1 cellular context compared by ENCODE assay signal in the genomic region with DNA sequence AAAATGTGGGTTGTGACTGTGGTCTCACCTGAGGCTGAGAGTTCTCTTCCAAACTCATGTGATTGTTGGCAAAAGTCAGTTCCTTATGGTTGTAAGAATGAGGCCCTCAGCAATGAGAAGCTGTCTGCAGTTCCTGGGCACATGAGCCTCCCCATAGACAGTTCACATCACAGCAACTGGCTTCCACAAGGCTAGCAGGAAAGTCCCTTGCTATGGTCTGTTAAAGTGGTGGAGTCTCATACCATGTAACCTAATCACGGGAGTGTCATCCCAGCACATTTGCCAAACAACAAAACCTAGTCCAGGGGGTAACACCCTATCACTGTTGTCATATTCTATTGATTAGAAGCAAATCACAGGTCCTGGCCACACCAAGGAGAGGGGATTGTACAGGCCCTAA.
TF ChIP-seq lines count a peak whose summit lies in the region.

No MANE protein-coding gene starts in this region.

TF ChIP-seq in GM12878, 131 proteins besides CTCF, POLR2A, EP300 and RAD21 (continued from another document):
- TF ChIP-seq, protein P1, sequence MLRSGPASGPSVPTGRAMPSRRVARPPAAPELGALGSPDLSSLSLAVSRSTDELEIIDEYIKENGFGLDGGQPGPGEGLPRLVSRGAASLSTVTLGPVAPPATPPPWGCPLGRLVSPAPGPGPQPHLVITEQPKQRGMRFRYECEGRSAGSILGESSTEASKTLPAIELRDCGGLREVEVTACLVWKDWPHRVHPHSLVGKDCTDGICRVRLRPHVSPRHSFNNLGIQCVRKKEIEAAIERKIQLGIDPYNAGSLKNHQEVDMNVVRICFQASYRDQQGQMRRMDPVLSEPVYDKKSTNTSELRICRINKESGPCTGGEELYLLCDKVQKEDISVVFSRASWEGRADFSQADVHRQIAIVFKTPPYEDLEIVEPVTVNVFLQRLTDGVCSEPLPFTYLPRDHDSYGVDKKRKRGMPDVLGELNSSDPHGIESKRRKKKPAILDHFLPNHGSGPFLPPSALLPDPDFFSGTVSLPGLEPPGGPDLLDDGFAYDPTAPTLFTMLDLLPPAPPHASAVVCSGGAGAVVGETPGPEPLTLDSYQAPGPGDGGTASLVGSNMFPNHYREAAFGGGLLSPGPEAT (IDR thresholded peaks at IDR 0.05; ENCODE audit: low read depth), result peak; percentile 59; the same call in 1 of the 2 replicates
- TF ChIP-seq TCF7 (IDR thresholded peaks at IDR 0.05; ENCODE audit: borderline replicate concordance) (no peak), MTA2 (IDR thresholded peaks at IDR 0.05; ENCODE audit: low read depth) (no peak), BHLHE40 (IDR thresholded peaks at IDR 0.05; ENCODE audit: borderline replicate concordance in 1 of 2, low read depth in 2 of 2, low read length in 1 of 2) (peak in 1 of 2 experiments; percentile 29; a peak in 1 of 4 replicates), SIN3A (IDR thresholded peaks at IDR 0.05; ENCODE audit: low read depth, low read length) (no peak), STAT3 (IDR thresholded peaks at IDR 0.05; ENCODE audit: low read depth, low read length) (no peak), HCFC1 (IDR thresholded peaks at IDR 0.05; ENCODE audit: low read length) (no peak), RBBP5 (conservative IDR thresholded peaks at IDR 0.05) (no peak), RELA (IDR thresholded peaks at IDR 0.05; ENCODE audit: borderline replicate concordance, partially characterized antibody) (peak; percentile 13), SPI1 (IDR thresholded peaks at IDR 0.05; ENCODE audit: borderline replicate concordance, insufficient read depth, low read depth, low read length) (0 out of 2 replicates have a peak, but pooled peaks have one; percentile 11), SUPT20H (IDR thresholded peaks at IDR 0.05; ENCODE audit: borderline replicate concordance, control insufficient read depth, low read depth, low read length) (no peak), TCF12 (IDR thresholded peaks at IDR 0.05; ENCODE audit: low read depth, low read length) (no peak)
- TF ChIP-seq, protein P2, sequence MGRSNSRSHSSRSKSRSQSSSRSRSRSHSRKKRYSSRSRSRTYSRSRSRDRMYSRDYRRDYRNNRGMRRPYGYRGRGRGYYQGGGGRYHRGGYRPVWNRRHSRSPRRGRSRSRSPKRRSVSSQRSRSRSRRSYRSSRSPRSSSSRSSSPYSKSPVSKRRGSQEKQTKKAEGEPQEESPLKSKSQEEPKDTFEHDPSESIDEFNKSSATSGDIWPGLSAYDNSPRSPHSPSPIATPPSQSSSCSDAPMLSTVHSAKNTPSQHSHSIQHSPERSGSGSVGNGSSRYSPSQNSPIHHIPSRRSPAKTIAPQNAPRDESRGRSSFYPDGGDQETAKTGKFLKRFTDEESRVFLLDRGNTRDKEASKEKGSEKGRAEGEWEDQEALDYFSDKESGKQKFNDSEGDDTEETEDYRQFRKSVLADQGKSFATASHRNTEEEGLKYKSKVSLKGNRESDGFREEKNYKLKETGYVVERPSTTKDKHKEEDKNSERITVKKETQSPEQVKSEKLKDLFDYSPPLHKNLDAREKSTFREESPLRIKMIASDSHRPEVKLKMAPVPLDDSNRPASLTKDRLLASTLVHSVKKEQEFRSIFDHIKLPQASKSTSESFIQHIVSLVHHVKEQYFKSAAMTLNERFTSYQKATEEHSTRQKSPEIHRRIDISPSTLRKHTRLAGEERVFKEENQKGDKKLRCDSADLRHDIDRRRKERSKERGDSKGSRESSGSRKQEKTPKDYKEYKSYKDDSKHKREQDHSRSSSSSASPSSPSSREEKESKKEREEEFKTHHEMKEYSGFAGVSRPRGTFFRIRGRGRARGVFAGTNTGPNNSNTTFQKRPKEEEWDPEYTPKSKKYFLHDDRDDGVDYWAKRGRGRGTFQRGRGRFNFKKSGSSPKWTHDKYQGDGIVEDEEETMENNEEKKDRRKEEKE (IDR thresholded peaks at IDR 0.05), result no peak
- TF ChIP-seq, protein P3, sequence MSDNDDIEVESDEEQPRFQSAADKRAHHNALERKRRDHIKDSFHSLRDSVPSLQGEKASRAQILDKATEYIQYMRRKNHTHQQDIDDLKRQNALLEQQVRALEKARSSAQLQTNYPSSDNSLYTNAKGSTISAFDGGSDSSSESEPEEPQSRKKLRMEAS (IDR thresholded peaks at IDR 0.05; ENCODE audit: low read depth, low read length), result no peak
- TF ChIP-seq, protein P4, sequence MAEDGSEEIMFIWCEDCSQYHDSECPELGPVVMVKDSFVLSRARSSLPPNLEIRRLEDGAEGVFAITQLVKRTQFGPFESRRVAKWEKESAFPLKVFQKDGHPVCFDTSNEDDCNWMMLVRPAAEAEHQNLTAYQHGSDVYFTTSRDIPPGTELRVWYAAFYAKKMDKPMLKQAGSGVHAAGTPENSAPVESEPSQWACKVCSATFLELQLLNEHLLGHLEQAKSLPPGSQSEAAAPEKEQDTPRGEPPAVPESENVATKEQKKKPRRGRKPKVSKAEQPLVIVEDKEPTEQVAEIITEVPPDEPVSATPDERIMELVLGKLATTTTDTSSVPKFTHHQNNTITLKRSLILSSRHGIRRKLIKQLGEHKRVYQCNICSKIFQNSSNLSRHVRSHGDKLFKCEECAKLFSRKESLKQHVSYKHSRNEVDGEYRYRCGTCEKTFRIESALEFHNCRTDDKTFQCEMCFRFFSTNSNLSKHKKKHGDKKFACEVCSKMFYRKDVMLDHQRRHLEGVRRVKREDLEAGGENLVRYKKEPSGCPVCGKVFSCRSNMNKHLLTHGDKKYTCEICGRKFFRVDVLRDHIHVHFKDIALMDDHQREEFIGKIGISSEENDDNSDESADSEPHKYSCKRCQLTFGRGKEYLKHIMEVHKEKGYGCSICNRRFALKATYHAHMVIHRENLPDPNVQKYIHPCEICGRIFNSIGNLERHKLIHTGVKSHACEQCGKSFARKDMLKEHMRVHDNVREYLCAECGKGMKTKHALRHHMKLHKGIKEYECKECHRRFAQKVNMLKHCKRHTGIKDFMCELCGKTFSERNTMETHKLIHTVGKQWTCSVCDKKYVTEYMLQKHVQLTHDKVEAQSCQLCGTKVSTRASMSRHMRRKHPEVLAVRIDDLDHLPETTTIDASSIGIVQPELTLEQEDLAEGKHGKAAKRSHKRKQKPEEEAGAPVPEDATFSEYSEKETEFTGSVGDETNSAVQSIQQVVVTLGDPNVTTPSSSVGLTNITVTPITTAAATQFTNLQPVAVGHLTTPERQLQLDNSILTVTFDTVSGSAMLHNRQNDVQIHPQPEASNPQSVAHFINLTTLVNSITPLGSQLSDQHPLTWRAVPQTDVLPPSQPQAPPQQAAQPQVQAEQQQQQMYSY (CRISPR knock-in tag; IDR thresholded peaks at IDR 0.05), result no peak
- TF ChIP-seq, protein P5, sequence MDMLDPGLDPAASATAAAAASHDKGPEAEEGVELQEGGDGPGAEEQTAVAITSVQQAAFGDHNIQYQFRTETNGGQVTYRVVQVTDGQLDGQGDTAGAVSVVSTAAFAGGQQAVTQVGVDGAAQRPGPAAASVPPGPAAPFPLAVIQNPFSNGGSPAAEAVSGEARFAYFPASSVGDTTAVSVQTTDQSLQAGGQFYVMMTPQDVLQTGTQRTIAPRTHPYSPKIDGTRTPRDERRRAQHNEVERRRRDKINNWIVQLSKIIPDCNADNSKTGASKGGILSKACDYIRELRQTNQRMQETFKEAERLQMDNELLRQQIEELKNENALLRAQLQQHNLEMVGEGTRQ (IDR thresholded peaks at IDR 0.05; ENCODE audit: borderline replicate concordance, low read depth, low read length), result no peak
- TF ChIP-seq, protein P6, sequence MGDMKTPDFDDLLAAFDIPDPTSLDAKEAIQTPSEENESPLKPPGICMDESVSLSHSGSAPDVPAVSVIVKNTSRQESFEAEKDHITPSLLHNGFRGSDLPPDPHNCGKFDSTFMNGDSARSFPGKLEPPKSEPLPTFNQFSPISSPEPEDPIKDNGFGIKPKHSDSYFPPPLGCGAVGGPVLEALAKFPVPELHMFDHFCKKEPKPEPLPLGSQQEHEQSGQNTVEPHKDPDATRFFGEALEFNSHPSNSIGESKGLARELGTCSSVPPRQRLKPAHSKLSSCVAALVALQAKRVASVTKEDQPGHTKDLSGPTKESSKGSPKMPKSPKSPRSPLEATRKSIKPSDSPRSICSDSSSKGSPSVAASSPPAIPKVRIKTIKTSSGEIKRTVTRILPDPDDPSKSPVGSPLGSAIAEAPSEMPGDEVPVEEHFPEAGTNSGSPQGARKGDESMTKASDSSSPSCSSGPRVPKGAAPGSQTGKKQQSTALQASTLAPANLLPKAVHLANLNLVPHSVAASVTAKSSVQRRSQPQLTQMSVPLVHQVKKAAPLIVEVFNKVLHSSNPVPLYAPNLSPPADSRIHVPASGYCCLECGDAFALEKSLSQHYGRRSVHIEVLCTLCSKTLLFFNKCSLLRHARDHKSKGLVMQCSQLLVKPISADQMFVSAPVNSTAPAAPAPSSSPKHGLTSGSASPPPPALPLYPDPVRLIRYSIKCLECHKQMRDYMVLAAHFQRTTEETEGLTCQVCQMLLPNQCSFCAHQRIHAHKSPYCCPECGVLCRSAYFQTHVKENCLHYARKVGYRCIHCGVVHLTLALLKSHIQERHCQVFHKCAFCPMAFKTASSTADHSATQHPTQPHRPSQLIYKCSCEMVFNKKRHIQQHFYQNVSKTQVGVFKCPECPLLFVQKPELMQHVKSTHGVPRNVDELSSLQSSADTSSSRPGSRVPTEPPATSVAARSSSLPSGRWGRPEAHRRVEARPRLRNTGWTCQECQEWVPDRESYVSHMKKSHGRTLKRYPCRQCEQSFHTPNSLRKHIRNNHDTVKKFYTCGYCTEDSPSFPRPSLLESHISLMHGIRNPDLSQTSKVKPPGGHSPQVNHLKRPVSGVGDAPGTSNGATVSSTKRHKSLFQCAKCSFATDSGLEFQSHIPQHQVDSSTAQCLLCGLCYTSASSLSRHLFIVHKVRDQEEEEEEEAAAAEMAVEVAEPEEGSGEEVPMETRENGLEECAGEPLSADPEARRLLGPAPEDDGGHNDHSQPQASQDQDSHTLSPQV (IDR thresholded peaks at IDR 0.05), result no peak
- TF ChIP-seq, protein P7, sequence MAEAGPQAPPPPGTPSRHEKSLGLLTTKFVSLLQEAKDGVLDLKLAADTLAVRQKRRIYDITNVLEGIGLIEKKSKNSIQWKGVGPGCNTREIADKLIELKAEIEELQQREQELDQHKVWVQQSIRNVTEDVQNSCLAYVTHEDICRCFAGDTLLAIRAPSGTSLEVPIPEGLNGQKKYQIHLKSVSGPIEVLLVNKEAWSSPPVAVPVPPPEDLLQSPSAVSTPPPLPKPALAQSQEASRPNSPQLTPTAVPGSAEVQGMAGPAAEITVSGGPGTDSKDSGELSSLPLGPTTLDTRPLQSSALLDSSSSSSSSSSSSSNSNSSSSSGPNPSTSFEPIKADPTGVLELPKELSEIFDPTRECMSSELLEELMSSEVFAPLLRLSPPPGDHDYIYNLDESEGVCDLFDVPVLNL (IDR thresholded peaks at IDR 0.05; ENCODE audit: low read depth, low read length), result no peak
